17 cellular contexts compared by ENCODE assay signal in genomic region chr17:78230996-78231931, GRCh38. TPM values are rescaled to one million over a fixed set of nuclear protein-coding genes. Genes with fewer than 3 reads are reported as not detected.
DNase-seq lines count a peak whose midpoint lies in the region; ATAC-seq, FAIRE-seq and TF ChIP-seq lines count a peak whose summit lies in the region.
"Had no signal": no experiment of that assay in that cellular context is flagged by ENCODE, and none has a peak within 500 bp of the region (broad histone marks: within the 10 kb centered on the region; RNA-seq: fewer than 3 reads in every experiment).

Gene TMEM235 (plus strand): TSS chr17:78231631. CDS start chr17:78232024, 393 bp downstream.

- peaks cover 3% of the 10 kb centered on the region for H3K4me1 ChIP-seq in neural progenitor cell
- H3K4me1 ChIP-seq: breast epithelium, HAP-1 had no signal

- no peaks in the 10 kb centered on the region for H3K36me3 ChIP-seq in neural progenitor cell
- H3K36me3 ChIP-seq: breast epithelium, HAP-1 had no signal

- no peak for FAIRE-seq in H54 (lab: Jason Lieb, UNC)

- no peak for ATAC-seq in HG02938 (IDR thresholded peaks at IDR 0.05; ENCODE audit: unreplicated experiment)
- no peak for ATAC-seq in HG03571 (IDR thresholded peaks at IDR 0.05; ENCODE audit: unreplicated experiment)

- peaks cover 41% of the 10 kb centered on the region for H3K27me3 ChIP-seq in neural progenitor cell

- intact Hi-C loops in CD14-positive monocyte (cut with micrococcal nuclease) (loop anchor here in 1 of 2 donors (5.0 kb wide), 1 partner anchor 129 kb away; no protein-coding TSS in a partner anchor), head of caudate nucleus (cut with DNase I) (no loop called here)

- H3K4me3 Mint-ChIP-seq in CD14-positive monocyte = peak within 1 kb of the TSS; percentile 37 to 75
- peak within 1 kb of the TSS; percentile 48 for H3K4me3 Mint-ChIP-seq in neural progenitor cell
- H3K4me3 Mint-ChIP-seq: activated CD4-positive, alpha-beta memory T cell treated with anti-CD3 and anti-CD28 coated beads, Interleukin-2, amount 10 ng/mL, durations not matched to agents 7 days and 5 days had no signal

- peaks cover 20% of the 10 kb centered on the region for H3K4me1 Mint-ChIP-seq in CD14-positive monocyte
- peaks cover 16% of the 10 kb centered on the region for H3K4me1 Mint-ChIP-seq in neural progenitor cell

- no peaks in the 10 kb centered on the region for H3K79me2 ChIP-seq in neural progenitor cell (ENCODE audit: low read depth)

- peaks cover 2% of the 10 kb centered on the region for H3F3A ChIP-seq in neural progenitor cell (ENCODE audit: low read depth)

- no peak for TF ChIP-seq POLR2A in H54 (IDR thresholded peaks at IDR 0.05; ENCODE audit: low read depth, low read length)

- H3K9ac ChIP-seq in neural progenitor cell = no peak within 1 kb of the TSS

- peak within 1 kb of the TSS; percentile 89 for H2AFZ ChIP-seq in neural progenitor cell (replicated peaks)

- peaks cover 54 to 78% (median 69%) of the 10 kb centered on the region in 3 donors for H3K27me3 Mint-ChIP-seq in CD14-positive monocyte (ENCODE audit: low read depth in 3 of 3)
- peaks cover 37% of the 10 kb centered on the region for H3K27me3 Mint-ChIP-seq in neural progenitor cell (ENCODE audit: insufficient read depth, low read depth)

- no peak within 1 kb of the TSS for H3K27ac ChIP-seq in neural progenitor cell
- H3K27ac ChIP-seq: breast epithelium had no signal

- H3K9me3 Mint-ChIP-seq in CD14-positive monocyte = peaks cover 0 to 14% (median 4%) of the 10 kb centered on the region in 7 donors
- H3K9me3 Mint-ChIP-seq in neural progenitor cell = no peaks in the 10 kb centered on the region
- H3K9me3 Mint-ChIP-seq: activated CD4-positive, alpha-beta memory T cell treated with anti-CD3 and anti-CD28 coated beads, Interleukin-2, amount 10 ng/mL, durations not matched to agents 7 days and 5 days; CD4-positive, alpha-beta memory T cell had no signal

- H3K36me3 Mint-ChIP-seq in CD14-positive monocyte (peaks cover 0 to 2% of the 10 kb centered on the region in 2 donors), neural progenitor cell (no peaks in the 10 kb centered on the region)
- H3K36me3 Mint-ChIP-seq: CD4-positive, alpha-beta memory T cell had no signal

- H3K4me3 ChIP-seq in neural progenitor cell = peak within 1 kb of the TSS; percentile 61
- H3K4me3 ChIP-seq: HAP-1 had no signal

- H3K9me3 ChIP-seq in neural progenitor cell (ENCODE audit: low read depth) = no peaks in the 10 kb centered on the region
- H3K9me3 ChIP-seq: breast epithelium, HAP-1 had no signal

- TF ChIP-seq CTCF in CD14-positive monocyte (IDR thresholded peaks at IDR 0.05) = no peak
- TF ChIP-seq CTCF in neural progenitor cell (IDR thresholded peaks at IDR 0.05) = no peak

- DNase-seq in CD14-positive monocyte (ENCODE audit: low spot score) = no peak
- peak; percentile 49 for DNase-seq in NCI-H69 (lab: John Stamatoyannopoulos, UW)
- peak in 29 of 42 donors; percentile 31 to 78 (median 59) for DNase-seq in head of caudate nucleus
- peak; percentile 63 for DNase-seq in neural progenitor cell (ENCODE audit: low spot score)
- DNase-seq in OCI-M1 (lab: John Stamatoyannopoulos, UW) = no peak
- no peak for DNase-seq in H54 (ENCODE audit: insufficient read length, low spot score)
- DNase-seq: activated effector memory CD4-positive, alpha-beta T cell treated with Interleukin-2 at 50 U/mL for 16 hours; GDM1; NCI-H1092 treated with DMSO at 0.1 percent for 48 hours had no signal

- H3K27ac Mint-ChIP-seq in CD14-positive monocyte (no peak within 1 kb of the TSS), neural progenitor cell (no peak within 1 kb of the TSS)
- H3K27ac Mint-ChIP-seq: activated CD4-positive, alpha-beta memory T cell treated with anti-CD3 and anti-CD28 coated beads, Interleukin-2, amount 10 ng/mL, durations not matched to agents 7 days and 5 days; CD4-positive, alpha-beta memory T cell had no signal

- H3K4me2 ChIP-seq in neural progenitor cell = peak within 1 kb of the TSS; percentile 96

- H4K20me1 ChIP-seq in neural progenitor cell (ENCODE audit: low read depth) = no peaks in the 10 kb centered on the region

RNA-seq across cellular contexts. Expression of gene TMEM235, which starts in this region (rescaled TPM):
- not detected for polyA plus RNA-seq in CD14-positive monocyte
- 0.09 TPM in 1 of 2 replicates, not detected in the other for total RNA-seq in neural progenitor cell (ENCODE audit: low replicate concordance)
- total RNA-seq: activated CD4-positive, alpha-beta memory T cell treated with anti-CD3 and anti-CD28 coated beads, Interleukin-2, amount 10 ng/mL, durations not matched to agents 7 days and 5 days; breast epithelium; CD4-positive, alpha-beta memory T cell; epithelial cell of proximal tubule; NCI-H460 had no signal
- polyA plus RNA-seq: CD4-positive, alpha-beta memory T cell had no signal

Comparison
In these comparisons a context has a peak if more than half of its experiments do, and no peak if none do; other contexts are left out.
1. Peak in DNase-seq, H3K4me3 ChIP-seq and H3K4me2 ChIP-seq in neural progenitor cell; RNA of the gene not detected or under 1 TPM.
2. DNase-seq: peak in NCI-H69 (single experiment) and head of caudate nucleus (29 of 42); none in CD14-positive monocyte (single experiment), OCI-M1 (single experiment) and H54 (single experiment).